ENCODE assay signal across 8 cellular contexts in the genomic region with DNA sequence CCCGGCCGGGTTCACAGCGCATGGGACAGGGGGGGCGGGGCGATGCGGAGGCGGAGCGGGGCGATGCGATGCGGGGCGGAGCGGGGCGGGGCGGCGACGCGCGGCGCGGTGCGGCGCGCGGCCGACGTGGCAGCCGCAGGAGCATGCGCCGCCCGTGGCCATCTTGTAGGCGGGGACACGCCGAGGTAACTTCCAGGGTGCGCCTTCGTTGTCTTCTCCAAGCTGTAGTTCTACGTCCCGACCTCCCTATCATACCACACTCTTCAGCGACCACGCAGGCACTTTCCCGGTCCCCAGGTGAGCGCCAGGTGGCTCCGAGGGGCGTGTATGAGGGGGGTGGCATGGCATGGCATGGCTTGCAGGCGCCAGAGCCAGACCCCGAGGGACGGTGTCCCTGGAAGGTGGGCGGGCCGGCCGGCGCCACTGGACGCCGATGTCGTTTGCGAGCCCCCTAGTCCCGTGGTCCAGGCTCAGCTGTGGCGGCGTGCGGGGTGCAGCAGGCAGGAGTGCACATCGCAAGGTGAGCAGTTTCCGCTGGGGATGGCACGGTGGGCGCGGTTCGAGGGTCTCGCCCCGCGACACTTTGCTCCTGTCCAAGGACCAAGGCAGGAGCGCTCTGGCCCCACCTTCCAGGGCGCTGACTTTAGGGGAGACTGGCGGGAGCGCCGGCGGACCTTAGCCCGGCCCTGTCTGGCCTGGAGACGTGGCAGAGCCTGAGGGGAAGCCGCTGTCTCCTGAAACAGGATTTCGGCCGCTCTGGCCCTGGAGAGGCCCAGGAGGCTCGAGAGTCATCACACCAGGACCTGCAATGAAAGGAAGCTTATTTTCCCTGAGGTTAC. TPM values are rescaled to one million over a fixed set of nuclear protein-coding genes. Genes with fewer than 3 reads are reported as not detected.
A peak's percentile ranks its signal among the peaks of the same experiment; 100 is the strongest.
DNase-seq lines count a peak whose midpoint lies in the region; ATAC-seq and TF ChIP-seq lines count a peak whose summit lies in the region.

A gene (plus strand): TSS at position 161 of the 839 bp plus-strand sequence. CDS start 5,840 bp downstream, outside the sequence.

- ATAC-seq in GM19328 (IDR thresholded peaks at IDR 0.05; ENCODE audit: unreplicated experiment) (peak; percentile 86), HG03469 (IDR thresholded peaks at IDR 0.05; ENCODE audit: unreplicated experiment) (peak; percentile 86)
- ATAC-seq in activated CD8-positive, alpha-beta T cell treated with anti-CD3 and anti-CD28 coated beads for 36 hours: peak; percentile 96

- CTCF ChIA-PET in activated CD8-positive, alpha-beta T cell treated with anti-CD3 and anti-CD28 coated beads for 36 hours (lab: Charles Lee): interaction anchor here (0.6 to 0.7 kb wide), 2 partner anchors 46 to 1572 kb away, joined by 3 read pairs; no protein-coding TSS in a partner anchor

- H3K27ac ChIP-seq in C4-2B: peak within 1 kb of the TSS; percentile 93

- peak within 1 kb of the TSS; percentile 84 for H3K4me3 Mint-ChIP-seq in activated CD8-positive, alpha-beta T cell treated with anti-CD3 and anti-CD28 coated beads for 36 hours

- intact Hi-C loops in activated CD8-positive, alpha-beta T cell treated with anti-CD3 and anti-CD28 coated beads for 36 hours (cut with micrococcal nuclease): no loop called here

- H3K4me1 Mint-ChIP-seq in activated CD8-positive, alpha-beta T cell treated with anti-CD3 and anti-CD28 coated beads for 36 hours (ENCODE audit: low read depth): peaks cover 31% of the 10 kb centered on the region

- DNase-seq in NCI-H82 (lab: John Stamatoyannopoulos, UW): peak; percentile 83
- DNase-seq in activated CD8-positive, alpha-beta T cell treated with anti-CD3 and anti-CD28 coated beads for 36 hours: peak; percentile 85
- peak; percentile 71 for DNase-seq in effector CD4-positive, alpha-beta T cell
- peak; percentile 84 to 86 for DNase-seq in lung microvascular endothelial cell (ENCODE audit: low read depth in 2 of 2)
- DNase-seq in stimulated activated CD4-positive, alpha-beta T cell treated with anti-CD3 and anti-CD28 coated beads, TNF-alpha, amount 100 ng/mL, for 48 hours (ENCODE audit: low read depth in 3 of 3): peak; percentile 58 to 79 (median 62)

- peaks cover 18% of the 10 kb centered on the region for H3K9me3 Mint-ChIP-seq in activated CD8-positive, alpha-beta T cell treated with anti-CD3 and anti-CD28 coated beads for 36 hours

- H3K36me3 Mint-ChIP-seq in activated CD8-positive, alpha-beta T cell treated with anti-CD3 and anti-CD28 coated beads for 36 hours (ENCODE audit: low read depth): peaks cover 35% of the 10 kb centered on the region

- POLR2A ChIA-PET in activated CD8-positive, alpha-beta T cell treated with anti-CD3 and anti-CD28 coated beads for 36 hours (lab: Charles Lee): interaction anchor here (1.1 kb wide), 1 partner anchor 14 kb away, joined by 4 read pairs; no protein-coding TSS in a partner anchor

- H3K27me3 Mint-ChIP-seq in activated CD8-positive, alpha-beta T cell treated with anti-CD3 and anti-CD28 coated beads for 36 hours: peaks cover 1% of the 10 kb centered on the region

- no peak for TF ChIP-seq CTCF in C4-2B (conservative IDR thresholded peaks at IDR 0.05)
- TF ChIP-seq CTCF in activated CD8-positive, alpha-beta T cell treated with anti-CD3 and anti-CD28 coated beads for 36 hours (IDR thresholded peaks at IDR 0.05): no peak

- peak within 1 kb of the TSS; percentile 82 for H3K27ac Mint-ChIP-seq in activated CD8-positive, alpha-beta T cell treated with anti-CD3 and anti-CD28 coated beads for 36 hours

RNA-seq across cellular contexts. Expression of the gene that starts here (rescaled TPM):
- 10 to 100 TPM; 38.0 to 38.1 TPM for total RNA-seq in activated CD8-positive, alpha-beta T cell treated with anti-CD3 and anti-CD28 coated beads for 36 hours
- total RNA-seq in lung microvascular endothelial cell: 24.6 and 28.0 TPM in 2 replicates

Comparison
In these comparisons a context has a peak if more than half of its experiments do, and no peak if none do; other contexts are left out.
1. Peak in every context shown above with its lines: DNase-seq, ATAC-seq and H3K27ac ChIP-seq.